Comparison of ENCODE assay signal across 8 cellular contexts in genomic region chr12:22709292-22709691, GRCh38.
DNase-seq lines count a peak whose midpoint lies in the region; ATAC-seq and TF ChIP-seq lines count a peak whose summit lies in the region.

No MANE protein-coding gene starts in this region.

- DNase-seq in BJ (ENCODE audit: low read depth), result no peak
- DNase-seq in LHCN-M2 (ENCODE audit: low read depth), result peak; percentile 40
- peak; percentile 72 for DNase-seq in SW480 (ENCODE audit: low spot score)
- no peak for DNase-seq in right lobe of liver
- DNase-seq in hypothalamus (lab: John Stamatoyannopoulos, UW), result no peak

- no peaks in the 10 kb centered on the region for H3K9me3 ChIP-seq in right lobe of liver

- CTCF ChIA-PET in BJ (lab: Yijun Ruan, JAX), result no interaction called here

- no peak for TF ChIP-seq POLR2A in right lobe of liver (IDR thresholded peaks at IDR 0.05)

- 9% methylated on average over 5 of the region's 5 CpGs for WGBS in right lobe of liver (ENCODE audit: insufficient coverage, low coverage, low lambda C conversion rate, missing lambda C conversion rate)

- no peak overlapping the region for H3K27ac ChIP-seq in right lobe of liver

- intact Hi-C loops in right lobe of liver (cut with DNase I), result no loop called here

- H3K4me3 ChIP-seq in BJ (ENCODE audit: low read depth, low read length) (no peak overlapping the region), right lobe of liver (no peak overlapping the region)

- H3K36me3 ChIP-seq in BJ (ENCODE audit: control insufficient read depth, insufficient read depth, low read length) (no peaks in the 10 kb centered on the region), right lobe of liver (no peaks in the 10 kb centered on the region)

- POLR2A ChIA-PET in BJ (lab: Charles Lee), result no interaction called here

- TF ChIP-seq CTCF in BJ (IDR thresholded peaks at IDR 0.05; ENCODE audit: insufficient read depth, low read depth, low read length) (peak; percentile 31), right lobe of liver (IDR thresholded peaks at IDR 0.05) (peak; percentile 55 to 65 (median 56))

- no peaks in the 10 kb centered on the region for H3K4me1 ChIP-seq in right lobe of liver

- no peaks in the 10 kb centered on the region; the same call in 1 of the 2 replicates for H3K27me3 ChIP-seq in BJ (ENCODE audit: control insufficient read depth, insufficient read depth, low read length)
- H3K27me3 ChIP-seq in right lobe of liver, result no peaks in the 10 kb centered on the region

- peak; percentile 75 for ATAC-seq in GM19351 (IDR thresholded peaks at IDR 0.05; ENCODE audit: unreplicated experiment)
- ATAC-seq in right lobe of liver, result peak; percentile 69 to 87 (median 78)
- ATAC-seq in HG03439 (IDR thresholded peaks at IDR 0.05; ENCODE audit: unreplicated experiment), result no peak
- ATAC-seq in GM19397 (IDR thresholded peaks at IDR 0.05; ENCODE audit: unreplicated experiment), result no peak

Comparison
In these comparisons a context has a peak if more than half of its experiments do, and no peak if none do; other contexts are left out.
1. DNase-seq: peak in LHCN-M2 (single experiment) and SW480 (single experiment); none in BJ (single experiment), right lobe of liver (0 of 3) and hypothalamus (0 of 51).
2. ATAC-seq: peak in GM19351 (single experiment) and right lobe of liver (4 of 4); none in HG03439 (single experiment) and GM19397 (single experiment).